In the genomic region with DNA sequence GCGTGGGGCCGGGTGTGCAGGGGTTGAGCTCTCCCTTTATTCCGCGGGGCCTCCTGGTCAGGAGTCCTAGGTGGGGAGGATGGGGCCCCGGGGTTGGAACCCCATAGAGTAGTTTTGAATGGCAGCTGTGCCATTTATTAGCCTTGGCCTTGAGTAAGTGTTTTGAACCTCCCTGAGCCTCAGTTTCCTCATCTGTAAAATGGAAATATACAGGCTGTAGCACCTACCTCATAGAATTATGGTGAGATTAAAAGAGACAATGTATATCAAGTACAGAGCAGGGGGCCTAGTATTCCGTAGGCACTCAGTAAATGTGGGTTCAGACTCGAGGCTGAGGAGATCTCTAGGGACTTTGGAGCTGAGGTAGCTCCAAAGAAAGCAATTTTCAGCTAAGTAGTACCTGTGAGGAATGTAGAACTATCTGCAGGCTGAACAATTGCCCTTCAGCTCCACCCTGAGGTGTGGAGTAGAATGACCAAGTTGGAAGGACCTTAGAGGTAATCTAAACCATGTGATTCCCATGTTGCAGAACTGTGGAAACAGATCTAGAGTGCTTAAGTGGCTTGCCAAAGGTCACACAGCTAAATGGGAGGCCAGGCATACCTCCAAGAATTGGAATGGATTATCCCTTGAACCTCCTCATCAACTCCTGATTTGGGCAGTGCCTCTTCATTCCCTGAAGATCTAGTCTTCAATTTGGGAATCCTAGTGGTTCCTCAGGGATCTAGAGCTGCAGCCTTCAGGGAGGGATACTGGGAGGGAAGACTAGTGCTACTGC, we compare ENCODE assay signal across 8 cellular contexts.
DNase-seq lines count a peak whose midpoint lies in the region; ATAC-seq and FAIRE-seq lines count a peak whose summit lies in the region.

No MANE protein-coding gene starts in this region.

- H3K9ac ChIP-seq in HUES6 (ENCODE audit: low read length) = peak overlapping the region; percentile 74

- H3K27me3 ChIP-seq in HUES6 (ENCODE audit: control insufficient read depth, insufficient read depth, low read length) = no peaks in the 10 kb centered on the region

- FAIRE-seq in G401.6 (lab: Jason Lieb, UNC) = peak; percentile 81

- H3K4me3 ChIP-seq in HUES6 (ENCODE audit: low read depth, low read length) = peak overlapping the region; percentile 92

- peak overlapping the region; percentile 63; the same call in 1 of the 2 replicates for H3K27ac ChIP-seq in HUES6 (ENCODE audit: low read depth, low read length)

- H3K9me3 ChIP-seq in HUES6 (ENCODE audit: control insufficient read depth, insufficient read depth, low read depth, low read length) = no peaks in the 10 kb centered on the region

- ATAC-seq in GM21528 (IDR thresholded peaks at IDR 0.05; ENCODE audit: low FRiP score, unreplicated experiment) = peak; percentile 25

- peaks cover 3% of the 10 kb centered on the region; the same call in 1 of the 2 replicates for H3K4me1 ChIP-seq in HUES6 (ENCODE audit: control insufficient read depth, insufficient read depth, low read length)

- DNase-seq in RKO (ENCODE audit: low spot score) (peak; percentile 74), astrocyte of the hippocampus (ENCODE audit: low read depth, low spot score) (peak; percentile 62), iPS-NIHi11 (ENCODE audit: low spot score) (peak; percentile 65), NCI-H510A (lab: John Stamatoyannopoulos, UW) (no peak)
- peak; percentile 27 for DNase-seq in stimulated activated CD4-positive, alpha-beta T cell treated with anti-CD3 and anti-CD28 coated beads, Interleukin-4, amount 100 ng/mL, for 1 hour

- 0 out of 2 replicates have a peak, but pooled peaks cover 4% of the 10 kb centered on the region for H3K36me3 ChIP-seq in HUES6 (ENCODE audit: control insufficient read depth, insufficient read depth, low read length)
